In genomic region chr4:136737066-136737465, GRCh38 we compare ENCODE assay signal across 24 cellular contexts.
DNase-seq lines count a peak whose midpoint lies in the region.
"Had no signal": no experiment of that assay in that cellular context is flagged by ENCODE, and none has a peak within 500 bp of the region (broad histone marks: within the 10 kb centered on the region; RNA-seq: fewer than 3 reads in every experiment).

No MANE protein-coding gene starts in this region.

- no peaks in the 10 kb centered on the region for H3K4me1 ChIP-seq in adipocyte (ENCODE audit: control insufficient read depth, insufficient read depth, low read length)
- H3K4me1 ChIP-seq: BE2C, BLaER1 had no signal

- H3K36me3 ChIP-seq in adipocyte (ENCODE audit: control insufficient read depth, insufficient read depth, low read length, severe bottlenecking): no peaks in the 10 kb centered on the region
- H3K36me3 ChIP-seq: BE2C, BLaER1 had no signal

- DNase-seq in adipocyte (ENCODE audit: low read depth) (peak; percentile 57), dedifferentiated amniotic fluid mesenchymal stem cell (ENCODE audit: extremely low spot score) (peak; percentile 39), fibroblast of peridontal ligament (ENCODE audit: extremely low read depth) (peak; percentile 74), mucosa of gallbladder (ENCODE audit: low spot score) (no peak), middle frontal gyrus (ENCODE audit: extremely low spot score, low spot score) (no peak)
- DNase-seq in activated CD8-positive, alpha-beta memory T cell treated with anti-CD3 and anti-CD28 coated beads for 24 hours: no peak
- no peak for DNase-seq in activated CD4-positive, alpha-beta T cell treated with anti-CD3 and anti-CD28 coated beads for 1 hour
- DNase-seq: 8988T; ACHN; BE2C; C1 segment of cervical spinal cord; CD4-positive, alpha-beta memory T cell; CD4-positive, CD25-positive, alpha-beta regulatory T cell; CD8-positive, alpha-beta memory T cell; COR-L47; DMS 273 treated with DMSO at 0.1 percent for 48 hours; DMS153; DMS53; DMS79; DND-41; EL; GDM1 had no signal

- H3K4me3 ChIP-seq in adipocyte (ENCODE audit: low read length): no peak overlapping the region
- H3K4me3 ChIP-seq: BLaER1, GM12878 had no signal

- H3K9me3 ChIP-seq in adipocyte (ENCODE audit: control insufficient read depth, low read length): no peaks in the 10 kb centered on the region
- H3K9me3 ChIP-seq: BE2C, BLaER1 had no signal

- no peaks in the 10 kb centered on the region for H3K27me3 ChIP-seq in adipocyte (replicated peaks; ENCODE audit: control insufficient read depth, insufficient read depth, low read length)
- H3K27me3 ChIP-seq: BE2C, BLaER1 had no signal

- no peak overlapping the region for H3K9ac ChIP-seq in adipocyte (ENCODE audit: low read length)
- H3K9ac ChIP-seq: BLaER1 had no signal

Comparison
In these comparisons a context has a peak if more than half of its experiments do, and no peak if none do; other contexts are left out.
1. DNase-seq: peak in adipocyte (single experiment), dedifferentiated amniotic fluid mesenchymal stem cell (single experiment) and fibroblast of peridontal ligament (single experiment); none in mucosa of gallbladder (single experiment), activated CD8-positive, alpha-beta memory T cell treated with anti-CD3 and anti-CD28 coated beads for 24 hours (single experiment), activated CD4-positive, alpha-beta T cell treated with anti-CD3 and anti-CD28 coated beads for 1 hour (single experiment) and middle frontal gyrus (single experiment).